ENCODE assay signal across 8 cellular contexts in genomic region chr10:91298224-91298862, GRCh38.
DNase-seq lines count a peak whose midpoint lies in the region; ATAC-seq and TF ChIP-seq lines count a peak whose summit lies in the region.

No MANE protein-coding gene starts in this region.

- peaks cover 9% of the 10 kb centered on the region for H3K4me1 Mint-ChIP-seq in activated naive CD8-positive, alpha-beta T cell treated with anti-CD3 and anti-CD28 coated beads, Interleukin-2, amount 50 U/mL, for 24 hours
- peaks cover 13% of the 10 kb centered on the region for H3K4me1 Mint-ChIP-seq in progenitor cell of endocrine pancreas (ENCODE audit: low read depth)

- peaks cover 11% of the 10 kb centered on the region for H3K4me1 ChIP-seq in left ventricle myocardium inferior
- H3K4me1 ChIP-seq in upper lobe of right lung, result peaks cover 4% of the 10 kb centered on the region

- H3K36me3 ChIP-seq in SU-DHL-6 (ENCODE audit: low read length), result no peaks in the 10 kb centered on the region
- no peaks in the 10 kb centered on the region for H3K36me3 ChIP-seq in left ventricle myocardium inferior
- H3K36me3 ChIP-seq in upper lobe of right lung, result no peaks in the 10 kb centered on the region

- H3K27me3 ChIP-seq in SU-DHL-6 (ENCODE audit: low read length), result no peaks in the 10 kb centered on the region
- peaks cover 8% of the 10 kb centered on the region for H3K27me3 ChIP-seq in left ventricle myocardium inferior (ENCODE audit: low read depth)
- H3K27me3 ChIP-seq in upper lobe of right lung, result no peaks in the 10 kb centered on the region

- TF ChIP-seq CTCF in HFF-Myc (IDR thresholded peaks at IDR 0.05; ENCODE audit: low read depth, low read length, missing control alignments), result peak; percentile 92
- TF ChIP-seq CTCF in NB4 (IDR thresholded peaks at IDR 0.05; ENCODE audit: low read depth, low read length), result peak; percentile 93
- TF ChIP-seq CTCF in SU-DHL-6 (IDR thresholded peaks at IDR 0.05; ENCODE audit: insufficient read depth, low read length, poor library complexity, severe bottlenecking), result peak; percentile 80
- peak; percentile 96 for TF ChIP-seq CTCF in left ventricle myocardium inferior (IDR thresholded peaks at IDR 0.05; ENCODE audit: borderline replicate concordance)
- TF ChIP-seq CTCF in progenitor cell of endocrine pancreas (IDR thresholded peaks at IDR 0.05; ENCODE audit: unreplicated experiment), result peak; percentile 90
- TF ChIP-seq CTCF in upper lobe of right lung (IDR thresholded peaks at IDR 0.05), result peak; percentile 94

- no peaks in the 10 kb centered on the region for H3K79me2 ChIP-seq in SU-DHL-6 (ENCODE audit: insufficient read depth, low read length)

- no peaks in the 10 kb centered on the region for H3K9me2 ChIP-seq in SU-DHL-6 (replicated peaks; ENCODE audit: insufficient read depth, low read length)

- peak overlapping the region; percentile 21 for H2AFZ ChIP-seq in SU-DHL-6 (ENCODE audit: low read depth, low read length, severe bottlenecking)

- no peak overlapping the region for H3K27ac Mint-ChIP-seq in activated naive CD8-positive, alpha-beta T cell treated with anti-CD3 and anti-CD28 coated beads, Interleukin-2, amount 50 U/mL, for 24 hours
- H3K27ac Mint-ChIP-seq in progenitor cell of endocrine pancreas, result no peak overlapping the region

- H3K27me3 Mint-ChIP-seq in activated naive CD8-positive, alpha-beta T cell treated with anti-CD3 and anti-CD28 coated beads, Interleukin-2, amount 50 U/mL, for 24 hours, result peaks cover 4% of the 10 kb centered on the region
- H3K27me3 Mint-ChIP-seq in progenitor cell of endocrine pancreas, result peaks cover 10% of the 10 kb centered on the region

- H3F3A ChIP-seq in SU-DHL-6 (ENCODE audit: insufficient read depth), result no peaks in the 10 kb centered on the region

- ATAC-seq in activated naive CD8-positive, alpha-beta T cell treated with anti-CD3 and anti-CD28 coated beads, Interleukin-2, amount 50 U/mL, for 24 hours, result peak; percentile 88
- ATAC-seq in upper lobe of right lung, result peak; percentile 96

- intact Hi-C loops in left ventricle myocardium inferior (cut with micrococcal nuclease) (no loop called here), upper lobe of right lung (cut with DNase I) (no loop called here)

- H3K9me3 Mint-ChIP-seq in activated naive CD8-positive, alpha-beta T cell treated with anti-CD3 and anti-CD28 coated beads, Interleukin-2, amount 50 U/mL, for 24 hours, result no peaks in the 10 kb centered on the region
- H3K9me3 Mint-ChIP-seq in progenitor cell of endocrine pancreas (ENCODE audit: low read depth), result no peaks in the 10 kb centered on the region

- H3K36me3 Mint-ChIP-seq in activated naive CD8-positive, alpha-beta T cell treated with anti-CD3 and anti-CD28 coated beads, Interleukin-2, amount 50 U/mL, for 24 hours (ENCODE audit: low read depth), result no peaks in the 10 kb centered on the region
- no peaks in the 10 kb centered on the region for H3K36me3 Mint-ChIP-seq in progenitor cell of endocrine pancreas (ENCODE audit: insufficient read depth)

- H3K9ac ChIP-seq in SU-DHL-6 (ENCODE audit: low read length), result no peak overlapping the region

- TF ChIP-seq POLR2A in NB4 (IDR thresholded peaks at IDR 0.05; ENCODE audit: extremely low read depth, insufficient read length), result no peak

- peak overlapping the region; percentile 47 for H3K4me3 Mint-ChIP-seq in activated naive CD8-positive, alpha-beta T cell treated with anti-CD3 and anti-CD28 coated beads, Interleukin-2, amount 50 U/mL, for 24 hours
- peak overlapping the region; percentile 59 for H3K4me3 Mint-ChIP-seq in progenitor cell of endocrine pancreas (ENCODE audit: low read depth)

- DNase-seq in GM04503 (ENCODE audit: low read depth), result peak; percentile 27
- DNase-seq in HFF-Myc (ENCODE audit: extremely low read depth, low read depth), result peak; percentile 70
- peak; percentile 75 for DNase-seq in NB4 (ENCODE audit: low read depth)
- peak; percentile 80 for DNase-seq in activated naive CD8-positive, alpha-beta T cell treated with anti-CD3 and anti-CD28 coated beads, Interleukin-2, amount 50 U/mL, for 24 hours
- peak; percentile 65 for DNase-seq in left ventricle myocardium inferior
- peak; percentile 68 for DNase-seq in progenitor cell of endocrine pancreas (ENCODE audit: low spot score, unreplicated experiment)
- peak; percentile 84 for DNase-seq in upper lobe of right lung

- no peak overlapping the region for H3K4me2 ChIP-seq in SU-DHL-6 (ENCODE audit: low read depth, low read length, poor library complexity, severe bottlenecking)

- H4K20me1 ChIP-seq in SU-DHL-6 (ENCODE audit: low read depth, low read length), result no peaks in the 10 kb centered on the region

- no peaks in the 10 kb centered on the region for H3K9me3 ChIP-seq in SU-DHL-6 (ENCODE audit: insufficient read depth, low read length)
- H3K9me3 ChIP-seq in left ventricle myocardium inferior (replicated peaks), result no peaks in the 10 kb centered on the region
- H3K9me3 ChIP-seq in upper lobe of right lung, result no peaks in the 10 kb centered on the region

- H3K4me3 ChIP-seq in HFF-Myc (replicated peaks; ENCODE audit: low read depth, low read length), result peak overlapping the region; percentile 10; the same call in 1 of the 2 replicates
- no peak overlapping the region for H3K4me3 ChIP-seq in NB4 (ENCODE audit: low read depth, low read length)
- H3K4me3 ChIP-seq in SU-DHL-6 (ENCODE audit: insufficient read depth, low read length, poor library complexity, severe bottlenecking), result no peak overlapping the region
- H3K4me3 ChIP-seq in left ventricle myocardium inferior, result peak overlapping the region; percentile 64
- H3K4me3 ChIP-seq in upper lobe of right lung, result peak overlapping the region; percentile 39

- H3K27ac ChIP-seq in SU-DHL-6 (ENCODE audit: low read depth, low read length), result no peak overlapping the region
- H3K27ac ChIP-seq in left ventricle myocardium inferior (replicated peaks), result no peak overlapping the region
- no peak overlapping the region for H3K27ac ChIP-seq in upper lobe of right lung

Comparison
In these comparisons a context has a peak if more than half of its experiments do, and no peak if none do; other contexts are left out.
1. DNase-seq: peak in every context shown above with its lines; median percentile 84 in upper lobe of right lung; 80 in activated naive CD8-positive, alpha-beta T cell treated with anti-CD3 and anti-CD28 coated beads, Interleukin-2, amount 50 U/mL, for 24 hours; 75 in NB4; 70 in HFF-Myc; 68 in progenitor cell of endocrine pancreas; 65 in left ventricle myocardium inferior; 27 in GM04503.
2. H3K4me3 ChIP-seq: peak in HFF-Myc (single experiment), left ventricle myocardium inferior (single experiment) and upper lobe of right lung (single experiment); none in NB4 (single experiment) and SU-DHL-6 (single experiment).
3. Peak in every context shown above with its lines, with median percentiles within 50 percentile points of each other: CTCF ChIP-seq.